24 cellular contexts compared by ENCODE assay signal in genomic region chr3:4247391-4247790, GRCh38.
"Had no signal": no experiment of that assay in that cellular context is flagged by ENCODE, and none has a peak within 500 bp of the region (broad histone marks: within the 10 kb centered on the region; RNA-seq: fewer than 3 reads in every experiment).

No MANE protein-coding gene starts in this region.

- H3K27ac Mint-ChIP-seq: activated CD4-positive, alpha-beta memory T cell treated with anti-CD3 and anti-CD28 coated beads, Interleukin-2, amount 10 ng/mL, durations not matched to agents 7 days and 5 days; activated CD4-positive, alpha-beta T cell treated with anti-CD3 and anti-CD28 coated beads, Interleukin-2, amount 10 ng/mL, durations not matched to agents 7 days and 5 days; activated naive CD8-positive, alpha-beta T cell; activated T-helper 17 cell treated with anti-CD3 and anti-CD28 coated beads, Interleukin-2, amount 50 U/mL, for 72 hours; WTC11 had no signal

- DNase-seq: activated CD4-positive, alpha-beta memory T cell treated with anti-CD3 and anti-CD28 coated beads, Interleukin-2, amount 10 ng/mL, durations not matched to agents 7 days and 5 days; activated CD4-positive, alpha-beta T cell treated with anti-CD3 and anti-CD28 coated beads for 1 hour; activated CD4-positive, alpha-beta T cell treated with anti-CD3 and anti-CD28 coated beads for 4 hours; activated CD4-positive, alpha-beta T cell treated with anti-CD3 and anti-CD28 coated beads, Interleukin-2, amount 10 ng/mL, durations not matched to agents 7 days and 5 days; activated CD4-positive, alpha-beta T cell treated with anti-CD3 and anti-CD28 coated beads, Interleukin-2, amount 50 U/mL, for 4 hours; activated effector memory CD4-positive, alpha-beta T cell treated with Interleukin-2 at 50 U/mL for 16 hours; activated gamma-delta T cell treated with Interleukin-2 at 50 U/mL for 16 hours; activated naive CD4-positive, alpha-beta T cell treated with anti-CD3 and anti-CD28 coated beads, Interleukin-2, amount 50 U/mL, for 16 hours; activated naive CD4-positive, alpha-beta T cell treated with Interleukin-2 at 50 U/mL for 16 hours; activated T-cell treated with anti-CD3 and anti-CD28 coated beads, Interleukin-2, amount 50 U/mL, for 4 hours; amniotic stem cell; anterior cingulate cortex; caudate nucleus; colonic mucosa; effector CD8-positive, alpha-beta T cell; esophagus squamous epithelium; foreskin melanocyte; heart right ventricle; T-helper 2 cell had no signal

- H3K4me1 Mint-ChIP-seq: activated CD4-positive, alpha-beta memory T cell treated with anti-CD3 and anti-CD28 coated beads, Interleukin-2, amount 10 ng/mL, durations not matched to agents 7 days and 5 days; activated T-helper 17 cell treated with anti-CD3 and anti-CD28 coated beads, Interleukin-2, amount 50 U/mL, for 72 hours had no signal

- H3K27ac ChIP-seq: colonic mucosa, epithelial cell of prostate, esophagus squamous epithelium, gastroesophageal sphincter, heart right ventricle had no signal

- H3K27me3 Mint-ChIP-seq: activated CD4-positive, alpha-beta memory T cell treated with anti-CD3 and anti-CD28 coated beads, Interleukin-2, amount 10 ng/mL, durations not matched to agents 7 days and 5 days; activated CD4-positive, alpha-beta T cell treated with anti-CD3 and anti-CD28 coated beads, Interleukin-2, amount 10 ng/mL, durations not matched to agents 7 days and 5 days; activated naive CD8-positive, alpha-beta T cell had no signal

- H3K9me3 ChIP-seq: colonic mucosa, esophagus squamous epithelium, gastroesophageal sphincter, heart right ventricle had no signal

- ATAC-seq: activated T-cell treated with anti-CD3 and anti-CD28 coated beads, Interleukin-2, amount 50 U/mL, for 4 hours; activated T-helper 17 cell treated with anti-CD3 and anti-CD28 coated beads, Interleukin-2, amount 50 U/mL, for 72 hours; gastroesophageal sphincter; heart right ventricle; WTC11 had no signal

- H3K4me3 ChIP-seq: colonic mucosa, esophagus squamous epithelium, gastroesophageal sphincter, heart right ventricle had no signal

- H3K36me3 ChIP-seq: colonic mucosa, esophagus squamous epithelium, gastroesophageal sphincter, heart right ventricle had no signal

- H3K4me3 Mint-ChIP-seq: activated CD4-positive, alpha-beta memory T cell treated with anti-CD3 and anti-CD28 coated beads, Interleukin-2, amount 10 ng/mL, durations not matched to agents 7 days and 5 days; activated CD4-positive, alpha-beta T cell treated with anti-CD3 and anti-CD28 coated beads, Interleukin-2, amount 10 ng/mL, durations not matched to agents 7 days and 5 days; activated naive CD8-positive, alpha-beta T cell; activated T-cell treated with anti-CD3 and anti-CD28 coated beads, Interleukin-2, amount 50 U/mL, for 4 hours; activated T-helper 17 cell treated with anti-CD3 and anti-CD28 coated beads, Interleukin-2, amount 50 U/mL, for 72 hours; WTC11 had no signal

- H3K4me1 ChIP-seq: colonic mucosa, esophagus squamous epithelium, gastroesophageal sphincter, heart right ventricle had no signal

- H3K9me3 Mint-ChIP-seq: activated T-cell treated with anti-CD3 and anti-CD28 coated beads, Interleukin-2, amount 50 U/mL, for 4 hours had no signal

- H3K27me3 ChIP-seq: colonic mucosa, esophagus squamous epithelium, gastroesophageal sphincter, heart right ventricle had no signal
